Comparison of ENCODE assay signal across 8 cellular contexts in genomic region chr12:69985656-69986055, GRCh38.
DNase-seq lines count a peak whose midpoint lies in the region; ATAC-seq and TF ChIP-seq lines count a peak whose summit lies in the region.

No MANE protein-coding gene starts in this region.

- no peaks in the 10 kb centered on the region for H3K27me3 ChIP-seq in HL-60 (ENCODE audit: insufficient read depth, poor library complexity, severe bottlenecking)

- BruUV-seq in Calu3 (replicated peaks; lab: Mats Ljungman, UMichigan): no TSS peak

- H3K4me1 Mint-ChIP-seq in Calu3 (ENCODE audit: low read depth, unreplicated experiment): no peaks in the 10 kb centered on the region

- no peak overlapping the region for H3K4me3 Mint-ChIP-seq in Calu3 (ENCODE audit: low read depth, unreplicated experiment)

- CTCF ChIA-PET in Calu3 (lab: Charles Lee): no interaction called here

- peak; percentile 73 for DNase-seq in Calu3
- DNase-seq in HL-60 (ENCODE audit: low read depth in 1 of 2, low spot score in 1 of 2): peak; percentile 1 to 21
- peak; percentile 10 for DNase-seq in dermis blood vessel endothelial cell
- DNase-seq in CD1c-positive myeloid dendritic cell (ENCODE audit: extremely low spot score): no peak
- no peak for DNase-seq in hypothalamus (lab: John Stamatoyannopoulos, UW)
- DNase-seq in foreskin fibroblast: no peak

- no peak overlapping the region for H3K27ac ChIP-seq in HL-60 (replicated peaks)

- H3K9me3 Mint-ChIP-seq in Calu3 (ENCODE audit: low read depth, unreplicated experiment): no peaks in the 10 kb centered on the region

- no peaks in the 10 kb centered on the region for H3K27me3 Mint-ChIP-seq in Calu3 (ENCODE audit: unreplicated experiment)

- H3K27ac Mint-ChIP-seq in Calu3 (ENCODE audit: unreplicated experiment): no peak overlapping the region

- H3K4me3 ChIP-seq in HL-60 (replicated peaks; ENCODE audit: insufficient read depth, low read length): no peak overlapping the region
- no peak overlapping the region for H3K4me3 ChIP-seq in foreskin fibroblast (ENCODE audit: low read depth in 1 of 2, low read length in 2 of 2)

- TF ChIP-seq CTCF in Calu3 (IDR thresholded peaks at IDR 0.05; ENCODE audit: unreplicated experiment) (peak; percentile 70), HL-60 (IDR thresholded peaks at IDR 0.05; ENCODE audit: insufficient read depth, low read length) (peak; percentile 14), foreskin fibroblast (IDR thresholded peaks at IDR 0.05; ENCODE audit: low read depth, low read length) (no peak)

- intact Hi-C loops in Calu3 (cut with micrococcal nuclease; ENCODE audit: unreplicated experiment): loop anchor here (2.0 to 5.0 kb wide), 3 partner anchors 65 to 382 kb away; partner anchors contain the start of genes CNOT2 and KCNMB4

- ATAC-seq in GM19438 (IDR thresholded peaks at IDR 0.05; ENCODE audit: low read depth, unreplicated experiment) (peak; percentile 85), HG03469 (IDR thresholded peaks at IDR 0.05; ENCODE audit: unreplicated experiment) (no peak)

- no peaks in the 10 kb centered on the region for H3K36me3 Mint-ChIP-seq in Calu3 (ENCODE audit: insufficient read depth, unreplicated experiment)

Comparison
In these comparisons a context has a peak if more than half of its experiments do, and no peak if none do; other contexts are left out.
1. DNase-seq: peak in Calu3 (single experiment), HL-60 (2 of 2) and dermis blood vessel endothelial cell (single experiment); none in CD1c-positive myeloid dendritic cell (single experiment), hypothalamus (0 of 51) and foreskin fibroblast (0 of 2).